8 cellular contexts compared by ENCODE assay signal in genomic region chr17:5031365-5032082, GRCh38. TPM values are rescaled to one million over a fixed set of nuclear protein-coding genes. Genes with fewer than 3 reads are reported as not detected.
DNase-seq lines count a peak whose midpoint lies in the region; ATAC-seq and TF ChIP-seq lines count a peak whose summit lies in the region.

No MANE protein-coding gene starts in this region.

- CTCF ChIA-PET in activated CD8-positive, alpha-beta T cell treated with anti-CD3 and anti-CD28 coated beads for 36 hours (lab: Charles Lee) = interaction anchor here (0.6 to 7.0 kb wide), 19 partner anchors 8 to 400 kb away, joined by 3 to 75 read pairs (median 4); partner anchors contain the start of gene CAMTA2

- no peaks in the 10 kb centered on the region for H3K36me3 Mint-ChIP-seq in activated CD8-positive, alpha-beta T cell treated with anti-CD3 and anti-CD28 coated beads for 36 hours (ENCODE audit: low read depth)

- H3K9me3 Mint-ChIP-seq in activated CD8-positive, alpha-beta T cell treated with anti-CD3 and anti-CD28 coated beads for 36 hours = no peaks in the 10 kb centered on the region

- H3K4me3 Mint-ChIP-seq in activated CD8-positive, alpha-beta T cell treated with anti-CD3 and anti-CD28 coated beads for 36 hours = peak overlapping the region; percentile 66

- TF ChIP-seq CTCF in GM12872 (IDR thresholded peaks at IDR 0.05; ENCODE audit: insufficient read depth, low read depth, low read length) = peak; percentile 89
- TF ChIP-seq CTCF in activated CD8-positive, alpha-beta T cell treated with anti-CD3 and anti-CD28 coated beads for 36 hours (IDR thresholded peaks at IDR 0.05) = peak; percentile 83

- peak; percentile 67 for ATAC-seq in HG03139 (IDR thresholded peaks at IDR 0.05; ENCODE audit: unreplicated experiment)
- peak; percentile 86 for ATAC-seq in activated CD8-positive, alpha-beta T cell treated with anti-CD3 and anti-CD28 coated beads for 36 hours
- no peak for ATAC-seq in GM18870 (IDR thresholded peaks at IDR 0.05; ENCODE audit: unreplicated experiment)

- POLR2A ChIA-PET in activated CD8-positive, alpha-beta T cell treated with anti-CD3 and anti-CD28 coated beads for 36 hours (lab: Charles Lee) = interaction anchor here (1.0 to 1.7 kb wide), 5 partner anchors 9 to 454 kb away, joined by 3 to 5 read pairs (median 3); partner anchors contain the start of gene CAMTA2

- intact Hi-C loops in activated CD8-positive, alpha-beta T cell treated with anti-CD3 and anti-CD28 coated beads for 36 hours (cut with micrococcal nuclease) = no loop called here

- peak overlapping the region; percentile 83 for H3K27ac Mint-ChIP-seq in activated CD8-positive, alpha-beta T cell treated with anti-CD3 and anti-CD28 coated beads for 36 hours

- H3K27me3 Mint-ChIP-seq in activated CD8-positive, alpha-beta T cell treated with anti-CD3 and anti-CD28 coated beads for 36 hours = no peaks in the 10 kb centered on the region

- H3K4me1 Mint-ChIP-seq in activated CD8-positive, alpha-beta T cell treated with anti-CD3 and anti-CD28 coated beads for 36 hours (ENCODE audit: low read depth) = peaks cover 16% of the 10 kb centered on the region

- DNase-seq in NCI-H748 treated with DMSO at 0.1 percent for 48 hours (lab: John Stamatoyannopoulos, UW) = peak; percentile 54
- DNase-seq in activated CD8-positive, alpha-beta T cell treated with anti-CD3 and anti-CD28 coated beads for 36 hours = peak; percentile 93
- peak; percentile 74 for DNase-seq in effector CD8-positive, alpha-beta T cell (lab: John Stamatoyannopoulos, UW)
- peak; percentile 58 to 74 for DNase-seq in lung microvascular endothelial cell (ENCODE audit: low read depth in 2 of 2)
- peak; percentile 80 to 86 for DNase-seq in stimulated activated CD4-positive, alpha-beta T cell treated with anti-CD3 and anti-CD28 coated beads, Interleukin-4, amount 100 ng/mL, for 48 hours (ENCODE audit: low read depth in 2 of 2)

RNA-seq across cellular contexts. Expression of gene SLC52A1, which starts 3.7 kb away (rescaled TPM):
- under 1 TPM; 0.13 to 0.14 TPM for total RNA-seq in activated CD8-positive, alpha-beta T cell treated with anti-CD3 and anti-CD28 coated beads for 36 hours
- total RNA-seq in lung microvascular endothelial cell = under 0.01 and 0.22 TPM in 2 replicates

RNA-seq across cellular contexts. Expression of gene KIF1C, which starts 33.8 kb away (rescaled TPM):
- 10 to 100 TPM; 35.7 to 37.4 TPM for total RNA-seq in activated CD8-positive, alpha-beta T cell treated with anti-CD3 and anti-CD28 coated beads for 36 hours
- total RNA-seq in lung microvascular endothelial cell = 56.0 and 78.2 TPM in 2 replicates

RNA-seq across cellular contexts. Expression of gene INCA1, which starts 34.2 kb away (rescaled TPM):
- under 1 TPM in 1 of 2 experiments, not detected in 1; 0.63 TPM for total RNA-seq in activated CD8-positive, alpha-beta T cell treated with anti-CD3 and anti-CD28 coated beads for 36 hours
- total RNA-seq in lung microvascular endothelial cell = 0.22 and 0.40 TPM in 2 replicates

RNA-seq across cellular contexts. Expression of gene CAMTA2, which starts 44.0 kb away (rescaled TPM):
- total RNA-seq in activated CD8-positive, alpha-beta T cell treated with anti-CD3 and anti-CD28 coated beads for 36 hours = 10 to 100 TPM; 91.5 to 99.0 TPM
- total RNA-seq in lung microvascular endothelial cell = 2.6 and 7.9 TPM in 2 replicates

RNA-seq across cellular contexts. Expression of gene ZFP3, which starts 46.7 kb away (rescaled TPM):
- 1 to 10 TPM; 1.5 to 1.9 TPM for total RNA-seq in activated CD8-positive, alpha-beta T cell treated with anti-CD3 and anti-CD28 coated beads for 36 hours
- total RNA-seq in lung microvascular endothelial cell = 0.87 and 1.8 TPM in 2 replicates
